In the genomic region with DNA sequence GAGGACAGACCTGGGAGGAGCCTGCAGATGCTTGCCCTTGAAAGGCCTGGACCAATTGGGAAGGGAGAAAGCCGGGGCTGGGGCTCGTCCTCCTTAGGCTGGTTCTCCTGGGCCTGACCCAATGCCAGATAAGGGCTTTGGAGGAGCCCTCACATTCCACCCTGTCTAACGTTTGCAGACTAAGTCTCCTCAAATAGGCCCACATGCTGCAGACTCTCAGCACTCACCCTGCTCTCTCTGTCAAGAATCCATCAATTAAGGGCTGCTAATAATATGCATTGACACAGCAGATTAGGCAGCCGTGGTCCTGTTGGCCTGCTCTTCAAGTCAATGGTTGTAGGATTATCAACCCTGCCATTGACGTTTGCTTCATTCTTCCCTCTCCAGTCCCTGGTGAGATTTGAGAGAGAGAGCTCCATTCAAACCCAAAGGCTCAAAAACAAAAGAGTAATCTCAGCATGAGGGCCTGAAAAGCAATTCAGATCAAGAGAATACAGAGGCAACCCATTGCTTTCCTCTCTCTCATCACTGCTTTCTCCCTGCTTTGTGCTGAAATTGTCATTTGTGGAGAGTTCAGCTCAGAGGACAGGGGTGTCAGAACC, we compare ENCODE assay signal across 1 cellular context.
TF ChIP-seq lines count a peak whose summit lies in the region.

No MANE protein-coding gene starts in this region.

TF ChIP-seq in H1, 55 proteins besides CTCF, POLR2A, EP300 and RAD21 (continued from another document):
- TF ChIP-seq, protein P1, sequence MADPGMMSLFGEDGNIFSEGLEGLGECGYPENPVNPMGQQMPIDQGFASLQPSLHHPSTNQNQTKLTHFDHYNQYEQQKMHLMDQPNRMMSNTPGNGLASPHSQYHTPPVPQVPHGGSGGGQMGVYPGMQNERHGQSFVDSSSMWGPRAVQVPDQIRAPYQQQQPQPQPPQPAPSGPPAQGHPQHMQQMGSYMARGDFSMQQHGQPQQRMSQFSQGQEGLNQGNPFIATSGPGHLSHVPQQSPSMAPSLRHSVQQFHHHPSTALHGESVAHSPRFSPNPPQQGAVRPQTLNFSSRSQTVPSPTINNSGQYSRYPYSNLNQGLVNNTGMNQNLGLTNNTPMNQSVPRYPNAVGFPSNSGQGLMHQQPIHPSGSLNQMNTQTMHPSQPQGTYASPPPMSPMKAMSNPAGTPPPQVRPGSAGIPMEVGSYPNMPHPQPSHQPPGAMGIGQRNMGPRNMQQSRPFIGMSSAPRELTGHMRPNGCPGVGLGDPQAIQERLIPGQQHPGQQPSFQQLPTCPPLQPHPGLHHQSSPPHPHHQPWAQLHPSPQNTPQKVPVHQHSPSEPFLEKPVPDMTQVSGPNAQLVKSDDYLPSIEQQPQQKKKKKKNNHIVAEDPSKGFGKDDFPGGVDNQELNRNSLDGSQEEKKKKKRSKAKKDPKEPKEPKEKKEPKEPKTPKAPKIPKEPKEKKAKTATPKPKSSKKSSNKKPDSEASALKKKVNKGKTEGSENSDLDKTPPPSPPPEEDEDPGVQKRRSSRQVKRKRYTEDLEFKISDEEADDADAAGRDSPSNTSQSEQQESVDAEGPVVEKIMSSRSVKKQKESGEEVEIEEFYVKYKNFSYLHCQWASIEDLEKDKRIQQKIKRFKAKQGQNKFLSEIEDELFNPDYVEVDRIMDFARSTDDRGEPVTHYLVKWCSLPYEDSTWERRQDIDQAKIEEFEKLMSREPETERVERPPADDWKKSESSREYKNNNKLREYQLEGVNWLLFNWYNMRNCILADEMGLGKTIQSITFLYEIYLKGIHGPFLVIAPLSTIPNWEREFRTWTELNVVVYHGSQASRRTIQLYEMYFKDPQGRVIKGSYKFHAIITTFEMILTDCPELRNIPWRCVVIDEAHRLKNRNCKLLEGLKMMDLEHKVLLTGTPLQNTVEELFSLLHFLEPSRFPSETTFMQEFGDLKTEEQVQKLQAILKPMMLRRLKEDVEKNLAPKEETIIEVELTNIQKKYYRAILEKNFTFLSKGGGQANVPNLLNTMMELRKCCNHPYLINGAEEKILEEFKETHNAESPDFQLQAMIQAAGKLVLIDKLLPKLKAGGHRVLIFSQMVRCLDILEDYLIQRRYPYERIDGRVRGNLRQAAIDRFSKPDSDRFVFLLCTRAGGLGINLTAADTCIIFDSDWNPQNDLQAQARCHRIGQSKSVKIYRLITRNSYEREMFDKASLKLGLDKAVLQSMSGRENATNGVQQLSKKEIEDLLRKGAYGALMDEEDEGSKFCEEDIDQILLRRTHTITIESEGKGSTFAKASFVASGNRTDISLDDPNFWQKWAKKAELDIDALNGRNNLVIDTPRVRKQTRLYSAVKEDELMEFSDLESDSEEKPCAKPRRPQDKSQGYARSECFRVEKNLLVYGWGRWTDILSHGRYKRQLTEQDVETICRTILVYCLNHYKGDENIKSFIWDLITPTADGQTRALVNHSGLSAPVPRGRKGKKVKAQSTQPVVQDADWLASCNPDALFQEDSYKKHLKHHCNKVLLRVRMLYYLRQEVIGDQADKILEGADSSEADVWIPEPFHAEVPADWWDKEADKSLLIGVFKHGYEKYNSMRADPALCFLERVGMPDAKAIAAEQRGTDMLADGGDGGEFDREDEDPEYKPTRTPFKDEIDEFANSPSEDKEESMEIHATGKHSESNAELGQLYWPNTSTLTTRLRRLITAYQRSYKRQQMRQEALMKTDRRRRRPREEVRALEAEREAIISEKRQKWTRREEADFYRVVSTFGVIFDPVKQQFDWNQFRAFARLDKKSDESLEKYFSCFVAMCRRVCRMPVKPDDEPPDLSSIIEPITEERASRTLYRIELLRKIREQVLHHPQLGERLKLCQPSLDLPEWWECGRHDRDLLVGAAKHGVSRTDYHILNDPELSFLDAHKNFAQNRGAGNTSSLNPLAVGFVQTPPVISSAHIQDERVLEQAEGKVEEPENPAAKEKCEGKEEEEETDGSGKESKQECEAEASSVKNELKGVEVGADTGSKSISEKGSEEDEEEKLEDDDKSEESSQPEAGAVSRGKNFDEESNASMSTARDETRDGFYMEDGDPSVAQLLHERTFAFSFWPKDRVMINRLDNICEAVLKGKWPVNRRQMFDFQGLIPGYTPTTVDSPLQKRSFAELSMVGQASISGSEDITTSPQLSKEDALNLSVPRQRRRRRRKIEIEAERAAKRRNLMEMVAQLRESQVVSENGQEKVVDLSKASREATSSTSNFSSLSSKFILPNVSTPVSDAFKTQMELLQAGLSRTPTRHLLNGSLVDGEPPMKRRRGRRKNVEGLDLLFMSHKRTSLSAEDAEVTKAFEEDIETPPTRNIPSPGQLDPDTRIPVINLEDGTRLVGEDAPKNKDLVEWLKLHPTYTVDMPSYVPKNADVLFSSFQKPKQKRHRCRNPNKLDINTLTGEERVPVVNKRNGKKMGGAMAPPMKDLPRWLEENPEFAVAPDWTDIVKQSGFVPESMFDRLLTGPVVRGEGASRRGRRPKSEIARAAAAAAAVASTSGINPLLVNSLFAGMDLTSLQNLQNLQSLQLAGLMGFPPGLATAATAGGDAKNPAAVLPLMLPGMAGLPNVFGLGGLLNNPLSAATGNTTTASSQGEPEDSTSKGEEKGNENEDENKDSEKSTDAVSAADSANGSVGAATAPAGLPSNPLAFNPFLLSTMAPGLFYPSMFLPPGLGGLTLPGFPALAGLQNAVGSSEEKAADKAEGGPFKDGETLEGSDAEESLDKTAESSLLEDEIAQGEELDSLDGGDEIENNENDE (IDR thresholded peaks at IDR 0.05; ENCODE audit: insufficient replicate concordance, low read length), result no peak
- TF ChIP-seq ZNF274 (IDR thresholded peaks at IDR 0.05; ENCODE audit: borderline replicate concordance, extremely low read depth, low read length) (no peak), PHF8 (conservative IDR thresholded peaks at IDR 0.05; ENCODE audit: low read depth, low read length) (no peak), ASH2L (IDR thresholded peaks at IDR 0.05; ENCODE audit: low read length) (peak; percentile 36), KDM1A (IDR thresholded peaks at IDR 0.05; ENCODE audit: borderline replicate concordance, low read length) (peak; percentile 36; the same call in 1 of the 2 replicates), TCF12 (IDR thresholded peaks at IDR 0.05; ENCODE audit: low read depth, low read length) (no peak), TEAD4 (IDR thresholded peaks at IDR 0.05; ENCODE audit: low read depth, low read length) (no peak), SAP30 (IDR thresholded peaks at IDR 0.05; ENCODE audit: insufficient read depth, insufficient replicate concordance, low read length) (no peak), POLR2AphosphoS5 (IDR thresholded peaks at IDR 0.05; ENCODE audit: low read depth, low read length) (no peak)
